Comparison of ENCODE assay signal across 8 cellular contexts in genomic region chr11:66345316-66345649, GRCh38. TPM values are rescaled to one million over a fixed set of nuclear protein-coding genes. Genes with fewer than 3 reads are reported as not detected.
DNase-seq lines count a peak whose midpoint lies in the region; ATAC-seq, FAIRE-seq and TF ChIP-seq lines count a peak whose summit lies in the region.

No MANE protein-coding gene starts in this region.

- peaks cover 41% of the 10 kb centered on the region for H3K4me1 ChIP-seq in CD4-positive, CD25-positive, alpha-beta regulatory T cell (ENCODE audit: control insufficient read depth, insufficient read depth, low read length, poor library complexity, severe bottlenecking)
- peaks cover 17% of the 10 kb centered on the region for H3K4me1 ChIP-seq in GM12878 (ENCODE audit: control insufficient read depth, insufficient read depth, low read length)
- peaks cover 45% of the 10 kb centered on the region for H3K4me1 ChIP-seq in mucosa of descending colon (ENCODE audit: low read depth)

- peak; percentile 7 to 14 for ATAC-seq in CD4-positive, CD25-positive, alpha-beta regulatory T cell (ENCODE audit: low read depth in 2 of 2)
- ATAC-seq in HG03045 (IDR thresholded peaks at IDR 0.05; ENCODE audit: unreplicated experiment) = peak; percentile 11
- peak; percentile 17 for ATAC-seq in GM12878
- no peak for ATAC-seq in mucosa of descending colon

- H3K36me3 Mint-ChIP-seq in CD4-positive, CD25-positive, alpha-beta regulatory T cell = peaks cover 19% of the 10 kb centered on the region

- CTCF ChIA-PET in GM12878 (lab: Yijun Ruan, JAX) = interaction anchor here (0.9 to 7.4 kb wide), 9 partner anchors 9 to 46 kb away, joined by 3 to 44 read pairs (median 4); partner anchors contain the start of genes RIN1 and SLC29A2

- no peaks in the 10 kb centered on the region for H3K27me3 ChIP-seq in CD4-positive, CD25-positive, alpha-beta regulatory T cell (ENCODE audit: control insufficient read depth, insufficient read depth, low read length)
- no peaks in the 10 kb centered on the region for H3K27me3 ChIP-seq in GM12878 (replicated peaks in 1 of 2; ENCODE audit: control insufficient read depth in 2 of 2, insufficient read depth in 2 of 2, low read length in 1 of 2)

- POLR2A ChIA-PET in GM12878 (lab: Charles Lee) = interaction anchor here (0.8 to 3.9 kb wide), 4 partner anchors 10 to 57 kb away, joined by 3 to 19 read pairs (median 12); partner anchors contain the start of genes RIN1 and YIF1A

- H3K27ac Mint-ChIP-seq in CD4-positive, CD25-positive, alpha-beta regulatory T cell = peak overlapping the region; percentile 93 to 98 (median 98)

- RAD21 ChIA-PET in GM12878 (lab: Charles Lee; ENCODE audit: unreplicated experiment) = interaction anchor here (1.0 to 2.0 kb wide), 6 partner anchors 9 to 56 kb away, joined by 3 to 10 read pairs (median 4); partner anchors contain the start of genes RIN1, SLC29A2 and YIF1A

- intact Hi-C loops in GM12878 (cut with micrococcal nuclease; ENCODE audit: unreplicated experiment) = loop anchor here (2.0 kb wide), 1 partner anchor 32 kb away; no protein-coding TSS in a partner anchor
- intact Hi-C loops in mucosa of descending colon (cut with DNase I, micrococcal nuclease) = no loop called here

- H3K9me3 Mint-ChIP-seq in CD4-positive, CD25-positive, alpha-beta regulatory T cell = peaks cover 0 to 3% (median 0%) of the 10 kb centered on the region in 7 donors

- DNase-seq in CD4-positive, CD25-positive, alpha-beta regulatory T cell = no peak
- DNase-seq in GM12878 (ENCODE audit: low read depth, low spot score) = no peak
- no peak for DNase-seq in mucosa of descending colon
- no peak for DNase-seq in germinal center (ENCODE audit: low spot score)
- no peak for DNase-seq in NCI-H1930 (lab: John Stamatoyannopoulos, UW)
- DNase-seq in OCI-M1 (lab: John Stamatoyannopoulos, UW) = no peak
- DNase-seq in stimulated activated CD4-positive, alpha-beta T cell treated with anti-CD3 and anti-CD28 coated beads, Interleukin-4, amount 100 ng/mL, for 4 hours = no peak

- H3K79me2 ChIP-seq in GM12878 (ENCODE audit: control insufficient read depth, insufficient read depth, low read length) = peaks cover 17% of the 10 kb centered on the region

- H4K20me1 ChIP-seq in GM12878 (ENCODE audit: control insufficient read depth, insufficient read depth) = no peaks in the 10 kb centered on the region

- peak overlapping the region; percentile 19; the same call in 1 of the 2 replicates for H3K9ac ChIP-seq in GM12878 (ENCODE audit: control insufficient read depth, insufficient read depth, low read length)

- peaks cover 24 to 64% (median 35%) of the 10 kb centered on the region in 4 donors for H3K4me1 Mint-ChIP-seq in CD4-positive, CD25-positive, alpha-beta regulatory T cell

- no TSS peak for BruUV-seq in GM12878 (replicated peaks; lab: Mats Ljungman, UMichigan)

- SMC1A ChIA-PET in GM12878 (lab: Charles Lee; ENCODE audit: uncharacterized antibody, unreplicated experiment) = interaction anchor here (0.6 to 2.3 kb wide), 6 partner anchors 9 to 333 kb away, joined by 3 to 7 read pairs (median 4); partner anchors contain the start of genes MRPL11, RBM4B, RIN1 and SLC29A2

- 6% methylated on average over 7 of the region's 7 CpGs for WGBS in GM12878 (ENCODE audit: insufficient coverage, insufficient replicate concordance, low lambda C conversion rate, missing lambda C conversion rate)

- no peak for FAIRE-seq in GM12878 (lab: Jason Lieb, UNC)

- peak overlapping the region; percentile 79 for H2AFZ ChIP-seq in GM12878 (ENCODE audit: control insufficient read depth, low read depth, low read length)

- no peaks in the 10 kb centered on the region for H3K9me3 ChIP-seq in CD4-positive, CD25-positive, alpha-beta regulatory T cell (ENCODE audit: control insufficient read depth in 2 of 2, low read length in 2 of 2)
- H3K9me3 ChIP-seq in GM12878 (replicated peaks; ENCODE audit: control insufficient read depth, insufficient read depth, low read length) (no peaks in the 10 kb centered on the region), mucosa of descending colon (no peaks in the 10 kb centered on the region)

- TF ChIP-seq CTCF in GM12878 (IDR thresholded peaks at IDR 0.05 in 2 of 3, conservative IDR thresholded peaks at IDR 0.05 in 1 of 3; ENCODE audit: control insufficient read depth in 2 of 3, extremely low read depth in 1 of 3, insufficient read depth in 1 of 3, low read depth in 3 of 3, low read length in 3 of 3) (no peak), mucosa of descending colon (IDR thresholded peaks at IDR 0.05) (no peak)

- H3K36me3 ChIP-seq in CD4-positive, CD25-positive, alpha-beta regulatory T cell (ENCODE audit: control insufficient read depth, insufficient read depth, low read length) = peaks cover 20% of the 10 kb centered on the region
- peaks cover 0 to 11% of the 10 kb centered on the region in 2 experiments; a peak in 2 of 4 replicates for H3K36me3 ChIP-seq in GM12878 (ENCODE audit: control insufficient read depth in 2 of 2, insufficient read depth in 2 of 2, low read length in 1 of 2)
- peaks cover under 1% of the 10 kb centered on the region for H3K36me3 ChIP-seq in mucosa of descending colon (ENCODE audit: low read depth)

- H3K4me3 ChIP-seq in CD4-positive, CD25-positive, alpha-beta regulatory T cell (ENCODE audit: low read depth, low read length) = peak overlapping the region; percentile 97
- H3K4me3 ChIP-seq in GM12878 (peak overlapping the region; percentile 87), mucosa of descending colon (peak overlapping the region; percentile 85)

- peaks cover 6% of the 10 kb centered on the region for H3K27me3 Mint-ChIP-seq in CD4-positive, CD25-positive, alpha-beta regulatory T cell

- H3K27ac ChIP-seq in CD4-positive, CD25-positive, alpha-beta regulatory T cell (ENCODE audit: insufficient read depth, low read length, poor library complexity, severe bottlenecking) = peak overlapping the region; percentile 85
- H3K27ac ChIP-seq in GM12878 (ENCODE audit: control insufficient read depth, insufficient read depth) = peak overlapping the region; percentile 57; the same call in 1 of the 2 replicates

- in situ Hi-C loops in GM12878 (cut with MboI) = no loop called here

- no peak for TF ChIP-seq POLR2A in GM12878 (IDR thresholded peaks at IDR 0.05; ENCODE audit: low read depth, low read length)

- peak overlapping the region; percentile 97 to 99 (median 98) for H3K4me3 Mint-ChIP-seq in CD4-positive, CD25-positive, alpha-beta regulatory T cell

- TF ChIP-seq RAD21 in GM12878 (IDR thresholded peaks at IDR 0.05; ENCODE audit: insufficient read depth, low read depth, low read length) = no peak

- TF ChIP-seq EP300 in GM12878 (IDR thresholded peaks at IDR 0.05; ENCODE audit: borderline replicate concordance in 1 of 2, control insufficient read depth in 1 of 2, low read depth in 2 of 2, low read length in 2 of 2) = no peak

- peak overlapping the region; percentile 83 for H3K4me2 ChIP-seq in GM12878 (ENCODE audit: control insufficient read depth, insufficient read depth)

RNA-seq across cellular contexts. Expression of gene BRMS1, which starts 0.4 kb away (rescaled TPM):
- 53.4 TPM for total RNA-seq in CD4-positive, CD25-positive, alpha-beta regulatory T cell
- 10 to 100 TPM; 74.7 to 90.4 (median 82.5) TPM for polyA plus RNA-seq in CD4-positive, CD25-positive, alpha-beta regulatory T cell
- 11.8 and 18.2 TPM in 2 replicates for total RNA-seq in GM12878 (2013; cell fraction: nucleolus; rRNA removed)
- 63.5 and 64.0 TPM in 2 replicates for total RNA-seq in GM12878 (2014; rRNA removed)
- 38.7 and 42.4 TPM in 2 replicates for total RNA-seq in GM12878 (2014; rRNA removed; fragmentation: Illumina TruSeq; extraction: Trizol)
- total RNA-seq in GM12878 (2021) = 49.6 and 54.7 TPM in 2 replicates
- polyA plus RNA-seq in GM12878 (2011; ENCODE audit: low read depth) = 15.4 TPM
- polyA plus RNA-seq in GM12878 (2011; rRNA removed) = 28.9 and 33.7 TPM in 2 replicates
- 40.1 and 54.9 TPM in 2 replicates for polyA plus RNA-seq in GM12878 (2011; cell fraction: cytosol; rRNA removed)
- polyA plus RNA-seq in GM12878 (2011; cell fraction: nucleus; rRNA removed) = 36.8 and 47.4 TPM in 2 replicates
- polyA plus RNA-seq in GM12878 (2012) = 25.6 and 30.1 TPM in 2 replicates
- polyA plus RNA-seq in GM12878 (2014; fragmentation: Illumina TruSeq; extraction: Trizol) = 11.6 and 29.1 TPM in 2 replicates
- 1 to 10 TPM; 2.1 to 8.6 TPM for polyA plus RNA-seq in GM12878 (2014; fragmentation: Nextera tagmentation; extraction: Ambion mirVana)
- polyA plus RNA-seq in GM12878 (2014; rRNA removed) = 58.6 and 59.9 TPM in 2 replicates
- polyA plus RNA-seq in GM12878 (2016; fragmentation: Nextera tagmentation; extraction: Ambion mirVana) = 10 to 100 TPM; 82.5 to 85.3 TPM
- polyA minus RNA-seq in GM12878 (2011; rRNA and poly(A)+ RNA removed) = 7.2 and 16.5 TPM in 2 replicates
- 9.7 and 9.9 TPM in 2 replicates for polyA minus RNA-seq in GM12878 (2011; cell fraction: cytosol; rRNA and poly(A)+ RNA removed)
- 6.6 and 12.2 TPM in 2 replicates for polyA minus RNA-seq in GM12878 (2011; cell fraction: nucleus; rRNA and poly(A)+ RNA removed)
- 10 to 100 TPM; 35.9 to 47.6 (median 39.3) TPM for total RNA-seq in mucosa of descending colon

RNA-seq across cellular contexts. Expression of gene B4GAT1, which starts 2.1 kb away (rescaled TPM):
- 3.5 TPM for total RNA-seq in CD4-positive, CD25-positive, alpha-beta regulatory T cell
- 10 to 100 TPM in 3 of 4 donors, 1 to 10 TPM in 1; 8.4 to 15.1 (median 12.3) TPM for polyA plus RNA-seq in CD4-positive, CD25-positive, alpha-beta regulatory T cell
- 9.2 and 9.9 TPM in 2 replicates for total RNA-seq in GM12878 (2013; cell fraction: nucleolus; rRNA removed)
- total RNA-seq in GM12878 (2014; rRNA removed) (6.3 and 7.2 TPM in 2 replicates), GM12878 (2014; rRNA removed; fragmentation: Illumina TruSeq; extraction: Trizol) (2.3 and 2.4 TPM in 2 replicates), GM12878 (2021) (5.7 and 5.9 TPM in 2 replicates), mucosa of descending colon (10 to 100 TPM; 13.4 to 34.6 (median 13.4) TPM)
- 1.8 TPM for polyA plus RNA-seq in GM12878 (2011; ENCODE audit: low read depth)
- polyA plus RNA-seq in GM12878 (2011; rRNA removed) (2.1 and 3.6 TPM in 2 replicates), GM12878 (2014; fragmentation: Illumina TruSeq; extraction: Trizol) (1.4 and 1.9 TPM in 2 replicates), GM12878 (2014; fragmentation: Nextera tagmentation; extraction: Ambion mirVana) (1 to 10 TPM in 1 of 2 experiments, under 1 TPM in 1; 0.55 to 1.5 TPM), GM12878 (2014; rRNA removed) (5.0 and 5.7 TPM in 2 replicates), GM12878 (2016; fragmentation: Nextera tagmentation; extraction: Ambion mirVana) (10 to 100 TPM in 1 of 2 experiments, 1 to 10 TPM in 1; 9.4 to 11.1 TPM)
- 3.3 and 4.2 TPM in 2 replicates for polyA plus RNA-seq in GM12878 (2011; cell fraction: cytosol; rRNA removed)
- 3.4 and 3.5 TPM in 2 replicates for polyA plus RNA-seq in GM12878 (2011; cell fraction: nucleus; rRNA removed)
- 4.1 and 5.5 TPM in 2 replicates for polyA plus RNA-seq in GM12878 (2012)
- polyA minus RNA-seq in GM12878 (2011; rRNA and poly(A)+ RNA removed) = 2.6 TPM in 2 replicates
- polyA minus RNA-seq in GM12878 (2011; cell fraction: cytosol; rRNA and poly(A)+ RNA removed) = 1.5 and 1.7 TPM in 2 replicates
- 2.8 TPM in 2 replicates for polyA minus RNA-seq in GM12878 (2011; cell fraction: nucleus; rRNA and poly(A)+ RNA removed)

RNA-seq across cellular contexts. Expression of gene RIN1, which starts 9.0 kb away (rescaled TPM):
- 0.57 TPM for total RNA-seq in CD4-positive, CD25-positive, alpha-beta regulatory T cell
- 1 to 10 TPM in 1 of 4 donors, under 1 TPM in 3; 0.33 to 1.0 (median 0.95) TPM for polyA plus RNA-seq in CD4-positive, CD25-positive, alpha-beta regulatory T cell
- total RNA-seq in GM12878 (2013; cell fraction: nucleolus; rRNA removed) = 1.3 and 1.4 TPM in 2 replicates
- total RNA-seq in GM12878 (2014; rRNA removed) = 0.11 and 0.49 TPM in 2 replicates
- 0.09 and 0.13 TPM in 2 replicates for total RNA-seq in GM12878 (2014; rRNA removed; fragmentation: Illumina TruSeq; extraction: Trizol)
- 0.48 and 0.69 TPM in 2 replicates for total RNA-seq in GM12878 (2021)
- not detected for polyA plus RNA-seq in GM12878 (2011; ENCODE audit: low read depth)
- 0.04 and 0.22 TPM in 2 replicates for polyA plus RNA-seq in GM12878 (2011; rRNA removed)
- polyA plus RNA-seq in GM12878 (2011; cell fraction: cytosol; rRNA removed) = 0.15 and 0.43 TPM in 2 replicates
- 3.7 and 4.8 TPM in 2 replicates for polyA plus RNA-seq in GM12878 (2011; cell fraction: nucleus; rRNA removed)
- polyA plus RNA-seq in GM12878 (2012) = 0.24 and 0.28 TPM in 2 replicates
- polyA plus RNA-seq in GM12878 (2014; fragmentation: Illumina TruSeq; extraction: Trizol) = 0.41 TPM in 1 of 2 replicates, not detected in the other
- polyA plus RNA-seq in GM12878 (2014; fragmentation: Nextera tagmentation; extraction: Ambion mirVana) = under 1 TPM in 1 of 2 experiments, not detected in 1; 0.04 TPM
- polyA plus RNA-seq in GM12878 (2014; rRNA removed) = 0.47 and 0.54 TPM in 2 replicates
- under 1 TPM; 0.15 to 0.43 TPM for polyA plus RNA-seq in GM12878 (2016; fragmentation: Nextera tagmentation; extraction: Ambion mirVana)
- 0.37 TPM in 1 of 2 replicates, not detected in the other for polyA minus RNA-seq in GM12878 (2011; rRNA and poly(A)+ RNA removed)
- 0.40 TPM in 1 of 2 replicates, not detected in the other for polyA minus RNA-seq in GM12878 (2011; cell fraction: cytosol; rRNA and poly(A)+ RNA removed)
- 0.85 and 2.6 TPM in 2 replicates for polyA minus RNA-seq in GM12878 (2011; cell fraction: nucleus; rRNA and poly(A)+ RNA removed)
- 10 to 100 TPM in 1 of 3 donors, 1 to 10 TPM in 2; 5.2 to 12.7 (median 9.5) TPM for total RNA-seq in mucosa of descending colon

RNA-seq across cellular contexts. Expression of gene SLC29A2, which starts 26.3 kb away (rescaled TPM):
- total RNA-seq in CD4-positive, CD25-positive, alpha-beta regulatory T cell = 3.4 TPM
- polyA plus RNA-seq in CD4-positive, CD25-positive, alpha-beta regulatory T cell = 1 to 10 TPM in 3 of 4 donors, under 1 TPM in 1; 0.83 to 2.3 (median 1.6) TPM
- total RNA-seq in GM12878 (2013; cell fraction: nucleolus; rRNA removed) = 24.0 and 24.5 TPM in 2 replicates
- total RNA-seq in GM12878 (2014; rRNA removed) (2.2 TPM in 2 replicates), GM12878 (2014; rRNA removed; fragmentation: Illumina TruSeq; extraction: Trizol) (1.5 TPM in 2 replicates), GM12878 (2021) (4.7 and 6.0 TPM in 2 replicates), mucosa of descending colon (10 to 100 TPM; 10.3 to 22.6 (median 14.9) TPM)
- polyA plus RNA-seq in GM12878 (2011; ENCODE audit: low read depth) = 2.0 TPM
- polyA plus RNA-seq in GM12878 (2011; rRNA removed) (1.5 and 3.4 TPM in 2 replicates), GM12878 (2014; fragmentation: Illumina TruSeq; extraction: Trizol) (2.7 and 3.5 TPM in 2 replicates), GM12878 (2014; fragmentation: Nextera tagmentation; extraction: Ambion mirVana) (under 1 TPM; 0.27 to 0.44 TPM), GM12878 (2014; rRNA removed) (7.5 and 7.7 TPM in 2 replicates), GM12878 (2016; fragmentation: Nextera tagmentation; extraction: Ambion mirVana) (1 to 10 TPM; 1.9 to 2.1 TPM)
- 3.4 and 4.3 TPM in 2 replicates for polyA plus RNA-seq in GM12878 (2011; cell fraction: cytosol; rRNA removed)
- polyA plus RNA-seq in GM12878 (2011; cell fraction: nucleus; rRNA removed) = 24.4 and 32.3 TPM in 2 replicates
- 3.4 and 5.7 TPM in 2 replicates for polyA plus RNA-seq in GM12878 (2012)
- polyA minus RNA-seq in GM12878 (2011; rRNA and poly(A)+ RNA removed) = 1.8 and 3.0 TPM in 2 replicates
- polyA minus RNA-seq in GM12878 (2011; cell fraction: cytosol; rRNA and poly(A)+ RNA removed) = 1.9 and 2.4 TPM in 2 replicates
- polyA minus RNA-seq in GM12878 (2011; cell fraction: nucleus; rRNA and poly(A)+ RNA removed) = 3.1 and 4.1 TPM in 2 replicates

RNA-seq across cellular contexts. Expression of gene CD248, which starts 28.4 kb away (rescaled TPM):
- total RNA-seq in CD4-positive, CD25-positive, alpha-beta regulatory T cell = 0.30 TPM
- polyA plus RNA-seq in CD4-positive, CD25-positive, alpha-beta regulatory T cell = under 1 TPM; 0.06 to 0.11 (median 0.10) TPM
- total RNA-seq in GM12878 (2013; cell fraction: nucleolus; rRNA removed) = not detected in 2 replicates
- total RNA-seq in GM12878 (2014; rRNA removed) (not detected in 2 replicates), GM12878 (2014; rRNA removed; fragmentation: Illumina TruSeq; extraction: Trizol) (not detected in 2 replicates), GM12878 (2021) (0.13 and 0.21 TPM in 2 replicates), mucosa of descending colon (10 to 100 TPM in 2 of 3 donors, 1 to 10 TPM in 1; 4.5 to 37.7 (median 28.5) TPM)
- not detected for polyA plus RNA-seq in GM12878 (2011; ENCODE audit: low read depth)
- polyA plus RNA-seq in GM12878 (2011; rRNA removed) (not detected in 2 replicates), GM12878 (2014; fragmentation: Illumina TruSeq; extraction: Trizol) (not detected in 2 replicates), GM12878 (2014; fragmentation: Nextera tagmentation; extraction: Ambion mirVana) (not detected), GM12878 (2014; rRNA removed) (not detected in 2 replicates), GM12878 (2016; fragmentation: Nextera tagmentation; extraction: Ambion mirVana) (under 1 TPM; 0.10 to 0.20 TPM)
- polyA plus RNA-seq in GM12878 (2011; cell fraction: cytosol; rRNA removed) = not detected in 2 replicates
- polyA plus RNA-seq in GM12878 (2011; cell fraction: nucleus; rRNA removed) = not detected in 2 replicates
- polyA plus RNA-seq in GM12878 (2012) = not detected in 2 replicates
- polyA minus RNA-seq in GM12878 (2011; rRNA and poly(A)+ RNA removed) = not detected in 2 replicates
- polyA minus RNA-seq in GM12878 (2011; cell fraction: cytosol; rRNA and poly(A)+ RNA removed) = not detected in 2 replicates
- not detected in 2 replicates for polyA minus RNA-seq in GM12878 (2011; cell fraction: nucleus; rRNA and poly(A)+ RNA removed)
